Comparison of ENCODE assay signal across 1 cellular context in the genomic region with DNA sequence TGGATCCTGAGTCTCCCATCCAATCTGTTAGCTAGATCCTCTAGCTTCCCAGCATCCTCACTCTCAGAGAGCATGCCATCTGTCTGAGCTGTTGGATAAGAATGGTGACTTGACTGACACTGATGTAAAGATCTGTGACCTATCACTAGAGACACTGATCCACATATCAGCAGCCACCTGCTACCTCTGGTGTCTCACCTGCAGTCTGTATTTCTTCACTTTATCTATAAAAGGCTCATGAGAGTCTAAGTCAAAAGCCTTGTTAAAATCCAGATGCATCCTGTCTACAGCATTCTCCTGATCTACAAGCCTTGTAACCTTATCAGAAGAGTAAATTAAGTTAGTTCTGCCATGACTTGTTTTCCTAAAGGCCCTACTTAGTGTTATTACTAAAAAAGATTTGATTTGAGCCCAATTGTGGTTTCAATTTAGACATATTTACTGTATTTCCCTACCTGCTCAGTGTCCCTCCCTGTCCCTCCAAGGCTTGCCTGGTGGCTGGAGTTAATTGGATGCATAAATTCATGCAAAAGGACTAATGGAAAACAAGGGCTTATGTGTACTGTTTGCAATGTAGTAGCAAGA.
TF ChIP-seq lines count a peak whose summit lies in the region.

No MANE protein-coding gene starts in this region.

TF ChIP-seq in SK-N-SH, 30 proteins besides CTCF, POLR2A, EP300 and RAD21 (continued from another document):
- TF ChIP-seq, protein P1, sequence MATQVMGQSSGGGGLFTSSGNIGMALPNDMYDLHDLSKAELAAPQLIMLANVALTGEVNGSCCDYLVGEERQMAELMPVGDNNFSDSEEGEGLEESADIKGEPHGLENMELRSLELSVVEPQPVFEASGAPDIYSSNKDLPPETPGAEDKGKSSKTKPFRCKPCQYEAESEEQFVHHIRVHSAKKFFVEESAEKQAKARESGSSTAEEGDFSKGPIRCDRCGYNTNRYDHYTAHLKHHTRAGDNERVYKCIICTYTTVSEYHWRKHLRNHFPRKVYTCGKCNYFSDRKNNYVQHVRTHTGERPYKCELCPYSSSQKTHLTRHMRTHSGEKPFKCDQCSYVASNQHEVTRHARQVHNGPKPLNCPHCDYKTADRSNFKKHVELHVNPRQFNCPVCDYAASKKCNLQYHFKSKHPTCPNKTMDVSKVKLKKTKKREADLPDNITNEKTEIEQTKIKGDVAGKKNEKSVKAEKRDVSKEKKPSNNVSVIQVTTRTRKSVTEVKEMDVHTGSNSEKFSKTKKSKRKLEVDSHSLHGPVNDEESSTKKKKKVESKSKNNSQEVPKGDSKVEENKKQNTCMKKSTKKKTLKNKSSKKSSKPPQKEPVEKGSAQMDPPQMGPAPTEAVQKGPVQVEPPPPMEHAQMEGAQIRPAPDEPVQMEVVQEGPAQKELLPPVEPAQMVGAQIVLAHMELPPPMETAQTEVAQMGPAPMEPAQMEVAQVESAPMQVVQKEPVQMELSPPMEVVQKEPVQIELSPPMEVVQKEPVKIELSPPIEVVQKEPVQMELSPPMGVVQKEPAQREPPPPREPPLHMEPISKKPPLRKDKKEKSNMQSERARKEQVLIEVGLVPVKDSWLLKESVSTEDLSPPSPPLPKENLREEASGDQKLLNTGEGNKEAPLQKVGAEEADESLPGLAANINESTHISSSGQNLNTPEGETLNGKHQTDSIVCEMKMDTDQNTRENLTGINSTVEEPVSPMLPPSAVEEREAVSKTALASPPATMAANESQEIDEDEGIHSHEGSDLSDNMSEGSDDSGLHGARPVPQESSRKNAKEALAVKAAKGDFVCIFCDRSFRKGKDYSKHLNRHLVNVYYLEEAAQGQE (IDR thresholded peaks at IDR 0.05; ENCODE audit: low read depth, low read length), result no peak
- TF ChIP-seq FOXM1 (IDR thresholded peaks at IDR 0.05; ENCODE audit: low read depth), result no peak
- no peak for TF ChIP-seq NFIC (IDR thresholded peaks at IDR 0.05; ENCODE audit: borderline replicate concordance)
- TF ChIP-seq, protein P2, sequence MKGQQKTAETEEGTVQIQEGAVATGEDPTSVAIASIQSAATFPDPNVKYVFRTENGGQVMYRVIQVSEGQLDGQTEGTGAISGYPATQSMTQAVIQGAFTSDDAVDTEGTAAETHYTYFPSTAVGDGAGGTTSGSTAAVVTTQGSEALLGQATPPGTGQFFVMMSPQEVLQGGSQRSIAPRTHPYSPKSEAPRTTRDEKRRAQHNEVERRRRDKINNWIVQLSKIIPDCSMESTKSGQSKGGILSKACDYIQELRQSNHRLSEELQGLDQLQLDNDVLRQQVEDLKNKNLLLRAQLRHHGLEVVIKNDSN (IDR thresholded peaks at IDR 0.05; ENCODE audit: borderline replicate concordance, low read depth), result no peak
- TF ChIP-seq NRF1 (IDR thresholded peaks at IDR 0.05; ENCODE audit: low read depth, low read length), result no peak
- no peak for TF ChIP-seq TAF1 (IDR thresholded peaks at IDR 0.05; ENCODE audit: borderline replicate concordance, low read depth, low read length)
- no peak for TF ChIP-seq MXI1 (IDR thresholded peaks at IDR 0.05; ENCODE audit: low read depth, low read length)
- no peak for TF ChIP-seq ELF1 (IDR thresholded peaks at IDR 0.05)
- TF ChIP-seq CHD2 (IDR thresholded peaks at IDR 0.05; ENCODE audit: low read length, partially characterized antibody), result no peak
- no peak for TF ChIP-seq MEF2A (IDR thresholded peaks at IDR 0.05; ENCODE audit: borderline replicate concordance, low read depth)
- TF ChIP-seq YY1 (IDR thresholded peaks at IDR 0.05; ENCODE audit: low read depth), result no peak
- no peak for TF ChIP-seq EZH2phosphoT487 (IDR thresholded peaks at IDR 0.05; ENCODE audit: borderline replicate concordance, low read depth)
- TF ChIP-seq, protein P3, sequence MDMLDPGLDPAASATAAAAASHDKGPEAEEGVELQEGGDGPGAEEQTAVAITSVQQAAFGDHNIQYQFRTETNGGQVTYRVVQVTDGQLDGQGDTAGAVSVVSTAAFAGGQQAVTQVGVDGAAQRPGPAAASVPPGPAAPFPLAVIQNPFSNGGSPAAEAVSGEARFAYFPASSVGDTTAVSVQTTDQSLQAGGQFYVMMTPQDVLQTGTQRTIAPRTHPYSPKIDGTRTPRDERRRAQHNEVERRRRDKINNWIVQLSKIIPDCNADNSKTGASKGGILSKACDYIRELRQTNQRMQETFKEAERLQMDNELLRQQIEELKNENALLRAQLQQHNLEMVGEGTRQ (IDR thresholded peaks at IDR 0.05; ENCODE audit: borderline replicate concordance, low read depth, low read length), result no peak
- no peak for TF ChIP-seq SMC3 (IDR thresholded peaks at IDR 0.05; ENCODE audit: low read depth, low read length)
- TF ChIP-seq RFX5 (IDR thresholded peaks at IDR 0.05; ENCODE audit: low read length), result no peak
- peak; percentile 18; the same call in 1 of the 2 replicates for TF ChIP-seq POLR2AphosphoS5 (IDR thresholded peaks at IDR 0.05; ENCODE audit: low read depth, low read length)
- peak; percentile 30; the same call in 1 of the 2 replicates for TF ChIP-seq TCF12 (IDR thresholded peaks at IDR 0.05)
- TF ChIP-seq, protein P4, sequence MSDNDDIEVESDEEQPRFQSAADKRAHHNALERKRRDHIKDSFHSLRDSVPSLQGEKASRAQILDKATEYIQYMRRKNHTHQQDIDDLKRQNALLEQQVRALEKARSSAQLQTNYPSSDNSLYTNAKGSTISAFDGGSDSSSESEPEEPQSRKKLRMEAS (IDR thresholded peaks at IDR 0.05; ENCODE audit: low read depth), result no peak
- TF ChIP-seq TEAD4 (IDR thresholded peaks at IDR 0.05; ENCODE audit: borderline replicate concordance, insufficient read depth), result 0 out of 2 replicates have a peak, but pooled peaks have one; percentile 44
- TF ChIP-seq, protein P5, sequence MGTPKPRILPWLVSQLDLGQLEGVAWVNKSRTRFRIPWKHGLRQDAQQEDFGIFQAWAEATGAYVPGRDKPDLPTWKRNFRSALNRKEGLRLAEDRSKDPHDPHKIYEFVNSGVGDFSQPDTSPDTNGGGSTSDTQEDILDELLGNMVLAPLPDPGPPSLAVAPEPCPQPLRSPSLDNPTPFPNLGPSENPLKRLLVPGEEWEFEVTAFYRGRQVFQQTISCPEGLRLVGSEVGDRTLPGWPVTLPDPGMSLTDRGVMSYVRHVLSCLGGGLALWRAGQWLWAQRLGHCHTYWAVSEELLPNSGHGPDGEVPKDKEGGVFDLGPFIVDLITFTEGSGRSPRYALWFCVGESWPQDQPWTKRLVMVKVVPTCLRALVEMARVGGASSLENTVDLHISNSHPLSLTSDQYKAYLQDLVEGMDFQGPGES (IDR thresholded peaks at IDR 0.05; ENCODE audit: low read depth, low read length), result no peak
- TF ChIP-seq FOSL2 (IDR thresholded peaks at IDR 0.05; ENCODE audit: borderline replicate concordance, low read depth), result no peak
- no peak for TF ChIP-seq RXRA (IDR thresholded peaks at IDR 0.05; ENCODE audit: borderline replicate concordance, low read depth)
- peak; percentile 59; the same call in 1 of the 2 replicates for TF ChIP-seq FOXJ3 (CRISPR knock-in tag; IDR thresholded peaks at IDR 0.05)
- peak; percentile 85 for TF ChIP-seq GATA2 (CRISPR knock-in tag; IDR thresholded peaks at IDR 0.05)
- no peak for TF ChIP-seq JUND (IDR thresholded peaks at IDR 0.05)
- peak; percentile 17; the same call in 1 of the 2 replicates for TF ChIP-seq RCOR1 (IDR thresholded peaks at IDR 0.05; ENCODE audit: low read length)
- TF ChIP-seq, protein P6, sequence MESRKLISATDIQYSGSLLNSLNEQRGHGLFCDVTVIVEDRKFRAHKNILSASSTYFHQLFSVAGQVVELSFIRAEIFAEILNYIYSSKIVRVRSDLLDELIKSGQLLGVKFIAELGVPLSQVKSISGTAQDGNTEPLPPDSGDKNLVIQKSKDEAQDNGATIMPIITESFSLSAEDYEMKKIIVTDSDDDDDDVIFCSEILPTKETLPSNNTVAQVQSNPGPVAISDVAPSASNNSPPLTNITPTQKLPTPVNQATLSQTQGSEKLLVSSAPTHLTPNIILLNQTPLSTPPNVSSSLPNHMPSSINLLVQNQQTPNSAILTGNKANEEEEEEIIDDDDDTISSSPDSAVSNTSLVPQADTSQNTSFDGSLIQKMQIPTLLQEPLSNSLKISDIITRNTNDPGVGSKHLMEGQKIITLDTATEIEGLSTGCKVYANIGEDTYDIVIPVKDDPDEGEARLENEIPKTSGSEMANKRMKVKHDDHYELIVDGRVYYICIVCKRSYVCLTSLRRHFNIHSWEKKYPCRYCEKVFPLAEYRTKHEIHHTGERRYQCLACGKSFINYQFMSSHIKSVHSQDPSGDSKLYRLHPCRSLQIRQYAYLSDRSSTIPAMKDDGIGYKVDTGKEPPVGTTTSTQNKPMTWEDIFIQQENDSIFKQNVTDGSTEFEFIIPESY (IDR thresholded peaks at IDR 0.05; ENCODE audit: borderline replicate concordance, low read depth), result no peak
- no peak for TF ChIP-seq SIN3A (IDR thresholded peaks at IDR 0.05; ENCODE audit: borderline replicate concordance, low read depth, low read length)
- TF ChIP-seq GABPA (IDR thresholded peaks at IDR 0.05; ENCODE audit: low read depth), result no peak
